ENCODE assay signal across 9 cellular contexts in the genomic region with DNA sequence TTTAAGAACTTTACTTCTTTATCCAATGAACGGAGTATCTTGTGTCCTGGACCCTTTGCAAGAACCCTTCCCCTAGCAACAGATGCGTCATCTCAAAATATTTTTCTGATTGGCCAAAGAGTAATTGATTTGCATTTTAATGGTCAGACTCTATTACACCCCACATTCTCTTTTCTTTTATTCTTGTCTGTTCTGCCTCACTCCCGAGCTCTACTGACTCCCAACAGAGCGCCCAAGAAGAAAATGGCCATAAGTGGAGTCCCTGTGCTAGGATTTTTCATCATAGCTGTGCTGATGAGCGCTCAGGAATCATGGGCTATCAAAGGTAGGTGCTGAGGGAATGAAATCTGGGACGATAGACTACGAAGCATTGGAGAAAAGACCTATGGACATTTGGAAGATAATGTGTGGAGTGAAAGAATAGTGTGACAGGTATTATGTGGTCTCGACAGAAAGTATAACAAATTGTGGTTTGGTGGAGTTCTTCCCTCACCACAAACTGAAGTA. TPM values are rescaled to one million over a fixed set of nuclear protein-coding genes. Genes with fewer than 3 reads are reported as not detected.
DNase-seq lines count a peak whose midpoint lies in the region; ATAC-seq and TF ChIP-seq lines count a peak whose summit lies in the region.
"Had no signal": no experiment of that assay in that cellular context is flagged by ENCODE, and none has a peak within 500 bp of the region (broad histone marks: within the 10 kb centered on the region; RNA-seq: fewer than 3 reads in every experiment).

A gene (plus strand): TSS at position 180 of the 507 bp plus-strand sequence. CDS start 64 bp downstream, at position 244.

- peak within 1 kb of the TSS; percentile 52 for H3K27ac Mint-ChIP-seq in activated naive CD8-positive, alpha-beta T cell treated with anti-CD3 and anti-CD28 coated beads for 36 hours

- H3K27me3 ChIP-seq in AG04450 (ENCODE audit: control insufficient read depth, insufficient read depth, low read length): no peaks in the 10 kb centered on the region
- H3K27me3 ChIP-seq: SJCRH30 had no signal

- intact Hi-C loops in Right ventricle myocardium superior (cut with DNase I): no loop called here

- DNase-seq in AG04450 (ENCODE audit: low read depth, low spot score) (peak; percentile 4), NCI-H226 (peak; percentile 8), Right ventricle myocardium superior (no peak), putamen (ENCODE audit: low spot score) (peak; percentile 63), NCI-H1417 treated with DMSO at 0.1 percent for 48 hours (lab: John Stamatoyannopoulos, UW) (no peak)
- DNase-seq in activated naive CD8-positive, alpha-beta T cell treated with anti-CD3 and anti-CD28 coated beads for 36 hours: no peak

- ATAC-seq in HG02840 (IDR thresholded peaks at IDR 0.05; ENCODE audit: low FRiP score, unreplicated experiment) (peak; percentile 81), Right ventricle myocardium superior (ENCODE audit: poor library complexity) (peak; percentile 82)

- H3K27me3 Mint-ChIP-seq in activated naive CD8-positive, alpha-beta T cell treated with anti-CD3 and anti-CD28 coated beads for 36 hours: peaks cover 26% of the 10 kb centered on the region

- H3K4me1 Mint-ChIP-seq in activated naive CD8-positive, alpha-beta T cell treated with anti-CD3 and anti-CD28 coated beads for 36 hours: peaks cover 14% of the 10 kb centered on the region

- no peaks in the 10 kb centered on the region for H3K9me3 Mint-ChIP-seq in activated naive CD8-positive, alpha-beta T cell treated with anti-CD3 and anti-CD28 coated beads for 36 hours

- POLR2A ChIA-PET in AG04450 (lab: Yijun Ruan, JAX): no interaction called here

- no peak within 1 kb of the TSS for H3K27ac ChIP-seq in AG04450 (ENCODE audit: low read depth, low read length)
- H3K27ac ChIP-seq: SJCRH30 had no signal

- H3K4me3 Mint-ChIP-seq in activated naive CD8-positive, alpha-beta T cell treated with anti-CD3 and anti-CD28 coated beads for 36 hours: peak within 1 kb of the TSS; percentile 69

- H3K36me3 Mint-ChIP-seq in activated naive CD8-positive, alpha-beta T cell treated with anti-CD3 and anti-CD28 coated beads for 36 hours: no peaks in the 10 kb centered on the region

- no peak for TF ChIP-seq CTCF in AG04450 (IDR thresholded peaks at IDR 0.05; ENCODE audit: low read depth, low read length)

- H3K9me3 ChIP-seq in AG04450 (ENCODE audit: control insufficient read depth, insufficient read depth, low read length): no peaks in the 10 kb centered on the region
- H3K9me3 ChIP-seq: SJCRH30 had no signal

- H3K4me3 ChIP-seq in AG04450 (ENCODE audit: low read depth, low read length): no peak within 1 kb of the TSS
- H3K4me3 ChIP-seq: SJCRH30 had no signal

- TF ChIP-seq POLR2A in GM15510 (IDR thresholded peaks at IDR 0.05; ENCODE audit: borderline replicate concordance, extremely low read depth, insufficient read length): peak; percentile 88

- CTCF ChIA-PET in AG04450 (lab: Charles Lee): interaction anchor here (0.8 to 1.3 kb wide), 2 partner anchors 25 to 26 kb away, joined by 3 read pairs; no protein-coding TSS in a partner anchor

RNA-seq across cellular contexts. Expression of the gene that starts here (rescaled TPM):
- polyA plus RNA-seq in AG04450 (2011; rRNA removed): not detected in 2 replicates
- not detected in 2 replicates for polyA minus RNA-seq in AG04450 (2011; rRNA and poly(A)+ RNA removed)
- 10 to 100 TPM in 1 of 2 experiments, 1 to 10 TPM in 1; 9.8 to 12.2 TPM for total RNA-seq in activated naive CD8-positive, alpha-beta T cell treated with anti-CD3 and anti-CD28 coated beads for 36 hours
- total RNA-seq in Right ventricle myocardium superior: 82.4 TPM
- total RNA-seq: SJCRH30 had no signal

Comparison
In these comparisons a context has a peak if more than half of its experiments do, and no peak if none do; other contexts are left out.
1. Peak in DNase-seq in AG04450; RNA of the gene not detected or under 1 TPM.
2. DNase-seq: peak in NCI-H226 (single experiment) and putamen (single experiment); none in activated naive CD8-positive, alpha-beta T cell treated with anti-CD3 and anti-CD28 coated beads for 36 hours (single experiment), Right ventricle myocardium superior (single experiment) and NCI-H1417 treated with DMSO at 0.1 percent for 48 hours (single experiment).